ENCODE assay signal across 7 cellular contexts in genomic region chr11:37623778-37624177, GRCh38.
"Had no signal": no experiment of that assay in that cellular context is flagged by ENCODE, and none has a peak within 500 bp of the region (broad histone marks: within the 10 kb centered on the region; RNA-seq: fewer than 3 reads in every experiment).

No MANE protein-coding gene starts in this region.

- DNase-seq: GDM1, GF-D8 had no signal

- FAIRE-seq: G401.6, GM12891, GM12892, GM18507, GM19239 had no signal
